In the genomic region with DNA sequence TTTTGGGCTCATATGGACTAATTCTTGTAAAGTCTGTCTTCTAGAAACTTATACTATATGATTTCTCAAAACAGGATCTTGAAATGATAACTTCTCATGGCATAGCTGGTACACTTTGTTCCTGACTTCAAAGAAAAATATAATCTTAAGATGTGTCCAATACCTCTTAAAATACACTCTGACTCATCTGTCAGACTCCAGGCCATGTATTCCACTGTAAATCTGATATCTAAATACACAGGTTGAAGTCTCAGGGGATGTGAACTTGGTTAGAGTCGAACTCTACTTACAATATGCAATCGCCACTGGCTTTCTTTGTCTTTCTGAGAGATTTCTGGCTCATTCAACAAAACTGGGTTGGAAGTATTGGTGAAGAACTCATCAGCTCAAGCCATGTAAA, we compare ENCODE assay signal across 22 cellular contexts.
DNase-seq lines count a peak whose midpoint lies in the region; ATAC-seq and TF ChIP-seq lines count a peak whose summit lies in the region.
"Had no signal": no experiment of that assay in that cellular context is flagged by ENCODE, and none has a peak within 500 bp of the region (broad histone marks: within the 10 kb centered on the region; RNA-seq: fewer than 3 reads in every experiment).

No MANE protein-coding gene starts in this region.

- TF ChIP-seq POLR2A in gastrocnemius medialis (IDR thresholded peaks at IDR 0.05), result no peak

- peak overlapping the region in 3 of 4 donors; percentile 25 to 50 (median 35) for H3K27ac ChIP-seq in gastrocnemius medialis
- H3K27ac ChIP-seq in right atrium auricular region, result no peak overlapping the region
- H3K27ac ChIP-seq: HL-60 had no signal

- no peak for TF ChIP-seq CTCF in astrocyte of the spinal cord (IDR thresholded peaks at IDR 0.05; ENCODE audit: low read depth, low read length)
- no peak for TF ChIP-seq CTCF in gastrocnemius medialis (IDR thresholded peaks at IDR 0.05 in 4 of 5, conservative IDR thresholded peaks at IDR 0.05 in 1 of 5)
- TF ChIP-seq CTCF in right atrium auricular region (IDR thresholded peaks at IDR 0.05), result no peak

- no peaks in the 10 kb centered on the region for H3K27me3 ChIP-seq in gastrocnemius medialis
- no peaks in the 10 kb centered on the region for H3K27me3 ChIP-seq in right atrium auricular region

- no peak overlapping the region for H3K4me3 Mint-ChIP-seq in stimulated activated naive CD8-positive, alpha-beta T cell treated with anti-CD3 and anti-CD28 coated beads, Interleukin-15, amount 100 ng/mL, for 72 hours
- H3K4me3 Mint-ChIP-seq: CD8-positive, alpha-beta memory T cell; HFFc6 had no signal

- H3K4me1 Mint-ChIP-seq in stimulated activated naive CD8-positive, alpha-beta T cell treated with anti-CD3 and anti-CD28 coated beads, Interleukin-15, amount 100 ng/mL, for 72 hours, result no peaks in the 10 kb centered on the region
- H3K4me1 Mint-ChIP-seq: CD4-positive, CD25-positive, alpha-beta regulatory T cell; CD8-positive, alpha-beta memory T cell had no signal

- intact Hi-C loops in gastrocnemius medialis (cut with DNase I; ENCODE audit: low total_unique reads), result no loop called here

- DNase-seq in astrocyte of the spinal cord (ENCODE audit: low read depth, low spot score) (peak; percentile 28), iris pigment epithelial cell (ENCODE audit: low read depth) (peak; percentile 9), gastrocnemius medialis (no peak), germinal center (ENCODE audit: low spot score) (no peak), right atrium auricular region (ENCODE audit: low spot score) (no peak)
- DNase-seq in stimulated activated naive CD8-positive, alpha-beta T cell treated with anti-CD3 and anti-CD28 coated beads, Interleukin-15, amount 100 ng/mL, for 72 hours, result no peak
- DNase-seq: ACHN; BE2C; C1 segment of cervical spinal cord; CD4-positive, CD25-positive, alpha-beta regulatory T cell; CD8-positive, alpha-beta memory T cell; COR-L47; DMS 273 treated with DMSO at 0.1 percent for 48 hours; DMS53; DND-41; EL; GOT3; H7; HFFc6 had no signal

- peaks cover 5 to 8% of the 10 kb centered on the region in 2 donors for H3K9me3 Mint-ChIP-seq in stimulated activated naive CD8-positive, alpha-beta T cell treated with anti-CD3 and anti-CD28 coated beads, Interleukin-15, amount 100 ng/mL, for 72 hours
- H3K9me3 Mint-ChIP-seq: HFFc6 had no signal

- in situ Hi-C loops in astrocyte of the spinal cord (cut with HindIII; ENCODE audit: low sequenced_read_pairs), result no loop called here
- in situ Hi-C loops in gastrocnemius medialis (cut with MboI; ENCODE audit: low sequenced_read_pairs in 4 of 4), result no loop called here

- no peak overlapping the region for H3K27ac Mint-ChIP-seq in stimulated activated naive CD8-positive, alpha-beta T cell treated with anti-CD3 and anti-CD28 coated beads, Interleukin-15, amount 100 ng/mL, for 72 hours
- H3K27ac Mint-ChIP-seq: CD4-positive, CD25-positive, alpha-beta regulatory T cell; CD8-positive, alpha-beta memory T cell; HFFc6 had no signal

- H3K9me3 ChIP-seq in gastrocnemius medialis (no peaks in the 10 kb centered on the region), right atrium auricular region (no peaks in the 10 kb centered on the region)
- H3K9me3 ChIP-seq: BE2C had no signal

- H3K4me3 ChIP-seq in astrocyte of the spinal cord (ENCODE audit: low read depth, low read length) (no peak overlapping the region), gastrocnemius medialis (no peak overlapping the region), right atrium auricular region (no peak overlapping the region)
- H3K4me3 ChIP-seq: GM12878 had no signal

- H3K27me3 Mint-ChIP-seq in stimulated activated naive CD8-positive, alpha-beta T cell treated with anti-CD3 and anti-CD28 coated beads, Interleukin-15, amount 100 ng/mL, for 72 hours, result peaks cover 32% of the 10 kb centered on the region

- H3K4me1 ChIP-seq in gastrocnemius medialis (peaks cover 9 to 11% of the 10 kb centered on the region in 2 donors), right atrium auricular region (peaks cover 0 to 9% of the 10 kb centered on the region in 2 donors)
- H3K4me1 ChIP-seq: BE2C had no signal

- H3K36me3 ChIP-seq in gastrocnemius medialis (no peaks in the 10 kb centered on the region), right atrium auricular region (no peaks in the 10 kb centered on the region)
- H3K36me3 ChIP-seq: BE2C had no signal

- ATAC-seq in gastrocnemius medialis, result peak; percentile 95 to 99
- no peak for ATAC-seq in stimulated activated naive CD8-positive, alpha-beta T cell treated with anti-CD3 and anti-CD28 coated beads, Interleukin-15, amount 100 ng/mL, for 72 hours
- ATAC-seq: GM12878, HCT116 had no signal

Comparison
In these comparisons a context has a peak if more than half of its experiments do, and no peak if none do; other contexts are left out.
1. DNase-seq: peak in astrocyte of the spinal cord (single experiment) and iris pigment epithelial cell (single experiment); none in gastrocnemius medialis (0 of 2), germinal center (single experiment), stimulated activated naive CD8-positive, alpha-beta T cell treated with anti-CD3 and anti-CD28 coated beads, Interleukin-15, amount 100 ng/mL, for 72 hours (0 of 2) and right atrium auricular region (single experiment).
2. H3K27ac ChIP-seq: peak in gastrocnemius medialis (3 of 4); none in right atrium auricular region (0 of 2).